17 cellular contexts compared by ENCODE assay signal in genomic region chrX:120334137-120334536, GRCh38. TPM values are rescaled to one million over a fixed set of nuclear protein-coding genes. Genes with fewer than 3 reads are reported as not detected.
"Had no signal": no experiment of that assay in that cellular context is flagged by ENCODE, and none has a peak within 500 bp of the region (broad histone marks: within the 10 kb centered on the region; RNA-seq: fewer than 3 reads in every experiment).

No MANE protein-coding gene starts in this region.

- H3K4me1 ChIP-seq: esophagus muscularis mucosa, suprapubic skin, upper lobe of left lung had no signal

- ATAC-seq: activated CD4-positive, CD25-positive, alpha-beta regulatory T cell treated with anti-CD3 and anti-CD28 coated beads, Interleukin-2, amount 50 U/mL, for 24 hours; stimulated activated naive CD8-positive, alpha-beta T cell treated with anti-CD3 and anti-CD28 coated beads, Interleukin-15, Interleukin-2, amounts not matched to agents 100 U/mL and 50 U/mL, for 24 hours had no signal

- DNase-seq: activated CD4-positive, alpha-beta T cell treated with anti-CD3 and anti-CD28 coated beads, Interleukin-2, amount 50 U/mL, for 4 hours; activated naive CD4-positive, alpha-beta T cell treated with Interleukin-2 at 50 U/mL for 16 hours; activated T-cell treated with anti-CD3 and anti-CD28 coated beads, Interleukin-2, amount 50 U/mL, for 48 hours; hypothalamus; kidney glomerular epithelial cell; stimulated activated CD4-positive, alpha-beta T cell treated with anti-CD3 and anti-CD28 coated beads, Interleukin-2, amount 100 ng/mL, for 48 hours; stimulated activated naive CD8-positive, alpha-beta T cell treated with anti-CD3 and anti-CD28 coated beads, Interleukin-15, Interleukin-2, amounts not matched to agents 100 U/mL and 50 U/mL, for 24 hours; upper lobe of left lung had no signal

- H3K9me3 ChIP-seq: suprapubic skin had no signal

- H3K4me3 ChIP-seq: cardiac muscle cell, esophagus muscularis mucosa, suprapubic skin, upper lobe of left lung had no signal

- H3K36me3 ChIP-seq: cardiac muscle cell, esophagus muscularis mucosa, suprapubic skin, upper lobe of left lung had no signal

- H3K27ac ChIP-seq: cardiac muscle cell, esophagus muscularis mucosa, suprapubic skin, upper lobe of left lung had no signal

- H3K27me3 ChIP-seq: cardiac muscle cell, esophagus muscularis mucosa, suprapubic skin, upper lobe of left lung had no signal

RNA-seq across cellular contexts. Expression of gene TMEM255A, which starts 22.9 kb away (rescaled TPM):
- total RNA-seq: liver had no signal

RNA-seq across cellular contexts. Expression of gene ATP1B4, which starts 27.8 kb away (rescaled TPM):
- total RNA-seq: esophagus muscularis mucosa, fibroblast of villous mesenchyme, liver, mesenteric fat pad, neural crest cell, osteocyte, suprapubic skin, upper lobe of left lung had no signal
